ENCODE assay signal across 1 cellular context in genomic region chr15:56887782-56888127, GRCh38.
TF ChIP-seq lines count a peak whose summit lies in the region.

No MANE protein-coding gene starts in this region.

TF ChIP-seq in K562, 482 proteins besides CTCF, POLR2A, EP300 and RAD21 (continued from another document):
- TF ChIP-seq PRDM10 (IDR thresholded peaks at IDR 0.05; ENCODE audit: partially characterized antibody) = peak; percentile 2
- no peak for TF ChIP-seq RBM34 (IDR thresholded peaks at IDR 0.05; ENCODE audit: borderline replicate concordance, insufficient read depth, low read length)
- TF ChIP-seq SUPT5H (IDR thresholded peaks at IDR 0.05) = no peak
